ENCODE assay signal across 15 cellular contexts in the genomic region with DNA sequence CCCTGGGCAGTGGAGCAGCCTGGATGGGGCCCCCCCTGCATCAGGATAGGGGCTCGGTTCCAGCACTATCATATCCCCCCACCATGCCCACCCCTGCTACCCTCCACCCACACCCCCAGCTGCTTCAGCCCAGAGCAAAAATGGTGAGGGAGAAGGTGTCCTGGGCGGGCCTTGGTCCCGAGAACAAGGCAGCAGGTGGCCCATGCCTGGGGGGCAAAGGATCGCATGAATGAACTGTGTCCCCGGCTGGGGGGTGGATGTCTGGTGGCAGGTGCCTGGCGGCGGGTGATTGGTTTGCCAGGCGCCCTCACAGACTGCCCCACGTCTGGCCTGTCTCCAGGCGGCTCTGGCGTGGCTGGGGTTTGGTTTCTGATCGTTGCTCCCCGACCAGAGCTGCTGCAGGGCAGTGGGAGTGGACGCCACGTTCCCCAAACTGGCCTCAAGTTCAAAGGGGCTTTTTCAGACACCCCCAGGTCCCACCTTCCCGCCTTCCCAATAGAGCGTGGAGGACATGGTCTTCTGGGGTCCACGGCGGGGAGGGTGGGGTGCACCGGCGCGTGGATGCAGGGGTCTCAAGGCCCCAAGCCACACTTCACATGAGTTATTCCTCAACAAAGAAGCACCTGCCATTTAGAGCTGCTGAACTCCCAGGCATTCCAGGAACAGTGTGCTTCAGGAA. TPM values are rescaled to one million over a fixed set of nuclear protein-coding genes. Genes with fewer than 3 reads are reported as not detected.
DNase-seq lines count a peak whose midpoint lies in the region; ATAC-seq and TF ChIP-seq lines count a peak whose summit lies in the region.
"Had no signal": no experiment of that assay in that cellular context is flagged by ENCODE, and none has a peak within 500 bp of the region (broad histone marks: within the 10 kb centered on the region; RNA-seq: fewer than 3 reads in every experiment).

No MANE protein-coding gene starts in this region.

- no peak for ATAC-seq in left cardiac atrium
- no peak for ATAC-seq in left ventricle myocardium superior
- no peak for ATAC-seq in HG03045 (IDR thresholded peaks at IDR 0.05; ENCODE audit: unreplicated experiment)
- ATAC-seq: gastroesophageal sphincter had no signal

- in situ Hi-C loops in GM13977 (cut with MboI; ENCODE audit: low pct_unique_long_range_greater_than_20kb, low sequenced_read_pairs, unreplicated experiment): no loop called here

- DNase-seq in left cardiac atrium (peak; percentile 15), left ventricle myocardium superior (no peak), NCI-H69 (lab: John Stamatoyannopoulos, UW) (peak; percentile 34), left kidney (ENCODE audit: low read depth, low spot score) (peak; percentile 43), NCI-H510A (lab: John Stamatoyannopoulos, UW) (no peak), hepatic stellate cell (ENCODE audit: low spot score) (no peak), GM13977 (ENCODE audit: low spot score) (no peak)
- DNase-seq: activated CD4-positive, alpha-beta T cell treated with anti-CD3 and anti-CD28 coated beads, Interleukin-2, amount 50 U/mL, for 1 hour; activated T-cell treated with anti-CD3 and anti-CD28 coated beads for 4 hours; Kasumi-1 had no signal

- no peak for TF ChIP-seq CTCF in GM13977 (IDR thresholded peaks at IDR 0.05; ENCODE audit: extremely low read depth, insufficient read depth, missing control alignments)

- intact Hi-C loops in left cardiac atrium (cut with DNase I): no loop called here
- intact Hi-C loops in left ventricle myocardium superior (cut with micrococcal nuclease): no loop called here

RNA-seq across cellular contexts. Expression of gene UTS2R, which starts 12.6 kb away (rescaled TPM):
- total RNA-seq in left cardiac atrium (1 to 10 TPM in 1 of 2 donors, under 1 TPM in 1; 0.32 to 1.4 TPM), left ventricle myocardium superior (2.1 TPM)
- total RNA-seq: epithelial cell of proximal tubule; gastroesophageal sphincter; H7; natural killer cell treated with Interleukin-12 subunit alpha and Interleukin-12 subunit beta and Interleukin-15 and Interleukin-18, amount 100 ng/mL, for 72 hours had no signal

RNA-seq across cellular contexts. Expression of gene TEX19, which starts 25.1 kb away (rescaled TPM):
- not detected for total RNA-seq in left cardiac atrium
- not detected for total RNA-seq in left ventricle myocardium superior
- total RNA-seq: epithelial cell of proximal tubule; gastroesophageal sphincter; natural killer cell treated with Interleukin-12 subunit alpha and Interleukin-12 subunit beta and Interleukin-15 and Interleukin-18, amount 100 ng/mL, for 72 hours had no signal

RNA-seq across cellular contexts. Expression of gene HEXD, which starts 34.0 kb away (rescaled TPM):
- total RNA-seq in left cardiac atrium (10 to 100 TPM; 14.3 to 16.3 TPM), left ventricle myocardium superior (18.6 TPM)

RNA-seq across cellular contexts. Expression of gene OGFOD3, which starts 34.2 kb away (rescaled TPM):
- total RNA-seq in left cardiac atrium (10 to 100 TPM; 27.2 to 32.0 TPM), left ventricle myocardium superior (28.5 TPM)

RNA-seq across cellular contexts. Expression of gene SECTM1, which starts 50.6 kb away (rescaled TPM):
- total RNA-seq in left cardiac atrium: 10 to 100 TPM in 1 of 2 donors, 1 to 10 TPM in 1; 6.6 to 12.6 TPM
- 5.5 TPM for total RNA-seq in left ventricle myocardium superior

Comparison
In these comparisons a context has a peak if more than half of its experiments do, and no peak if none do; other contexts are left out.
1. DNase-seq: peak in left cardiac atrium (single experiment), NCI-H69 (single experiment) and left kidney (single experiment); none in left ventricle myocardium superior (single experiment), NCI-H510A (single experiment), hepatic stellate cell (single experiment) and GM13977 (single experiment).